Comparison of ENCODE assay signal across 37 cellular contexts in the genomic region with DNA sequence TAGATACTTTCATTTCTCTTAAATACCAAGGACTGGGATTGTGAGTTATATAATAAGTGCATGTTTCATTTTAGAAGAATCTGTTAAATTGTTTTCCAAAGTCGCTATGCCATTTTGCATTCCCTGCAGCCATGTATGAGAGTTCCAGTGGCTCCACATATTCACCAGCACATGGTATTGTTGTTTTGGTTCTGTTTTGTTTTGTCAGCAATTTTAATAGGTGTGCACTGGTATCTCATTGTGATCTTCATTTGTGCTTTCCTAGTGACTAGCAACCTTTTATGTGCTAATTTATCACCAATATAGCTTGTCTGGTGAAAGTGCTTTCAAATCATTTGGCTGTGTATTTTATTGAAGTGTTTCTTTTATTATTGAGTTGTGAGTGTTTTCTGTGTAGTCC.
"Had no signal": no experiment of that assay in that cellular context is flagged by ENCODE, and none has a peak within 500 bp of the region (broad histone marks: within the 10 kb centered on the region; RNA-seq: fewer than 3 reads in every experiment).

No MANE protein-coding gene starts in this region.

- H3K27me3 Mint-ChIP-seq: activated B cell treated with CpG ODN at 0.5 μM for 24 hours; activated CD4-positive, alpha-beta T cell treated with anti-CD3 and anti-CD28 coated beads, Interleukin-2, amount 10 ng/mL, durations not matched to agents 24 days and 14 days had no signal

- H3K9me3 ChIP-seq: adrenal gland, body of pancreas, breast epithelium had no signal

- H3K27ac ChIP-seq: adrenal gland, body of pancreas, brain microvascular endothelial cell, breast epithelium, VCaP had no signal

- H3K36me3 ChIP-seq: adrenal gland, brain microvascular endothelial cell, breast epithelium had no signal

- H3K9me3 Mint-ChIP-seq: activated B cell treated with CpG ODN at 0.5 μM for 24 hours; activated CD4-positive, alpha-beta memory T cell treated with anti-CD3 and anti-CD28 coated beads for 36 hours; activated CD4-positive, alpha-beta T cell treated with anti-CD3 and anti-CD28 coated beads, Interleukin-2, amount 10 ng/mL, durations not matched to agents 24 days and 14 days; activated CD8-positive, alpha-beta T cell treated with anti-CD3 and anti-CD28 coated beads for 36 hours; activated naive CD4-positive, alpha-beta T cell treated with anti-CD3 and anti-CD28 coated beads for 36 hours; activated naive CD4-positive, alpha-beta T cell treated with anti-CD3 and anti-CD28 coated beads, Interleukin-2, amount 50 U/mL, for 72 hours; activated naive CD8-positive, alpha-beta T cell treated with anti-CD3 and anti-CD28 coated beads for 36 hours; activated T-cell treated with anti-CD3 and anti-CD28 coated beads, Interleukin-2, amount 50 U/mL, for 4 hours; activated T-cell treated with anti-CD3 and anti-CD28 coated beads, Interleukin-2, amount 50 U/mL, for 72 hours; activated T-helper 1 cell treated with anti-CD3 and anti-CD28 coated beads, Interleukin-12 subunit alpha, Interleukin-12 subunit beta, Interleukin-2, Interleukin-4 antibody, amounts not matched to agents 30 ng/mL and 10 ng/mL and 1 ng/mL, durations not matched to agents 14 hours and 24 hours and 36 hours; activated T-helper 17 cell treated with anti-CD3 and anti-CD28 coated beads, Interleukin-2, amount 50 U/mL, for 72 hours; T-helper 1 cell treated with Interleukin-12 subunit alpha and Interleukin-12 subunit beta and Interleukin-4 antibody, amounts not matched to agents 30 μg/mL and 1 μg/mL, for 36 hours; T-helper 2 cell treated with Interferon-gamma antibody and Interleukin-4, amounts not matched to agents 5 μg/mL and 100 μg/mL, for 36 hours had no signal

- H3K27ac Mint-ChIP-seq: activated B cell treated with CpG ODN at 0.5 μM for 24 hours; activated CD4-positive, alpha-beta memory T cell treated with anti-CD3 and anti-CD28 coated beads for 36 hours; activated CD4-positive, alpha-beta T cell treated with anti-CD3 and anti-CD28 coated beads, Interleukin-2, amount 10 ng/mL, durations not matched to agents 24 days and 14 days; activated CD8-positive, alpha-beta T cell treated with anti-CD3 and anti-CD28 coated beads for 36 hours; activated naive CD4-positive, alpha-beta T cell treated with anti-CD3 and anti-CD28 coated beads for 36 hours; activated naive CD4-positive, alpha-beta T cell treated with anti-CD3 and anti-CD28 coated beads, Interleukin-2, amount 50 U/mL, for 72 hours; activated naive CD8-positive, alpha-beta T cell treated with anti-CD3 and anti-CD28 coated beads for 36 hours; activated T-cell treated with anti-CD3 and anti-CD28 coated beads, Interleukin-2, amount 50 U/mL, for 72 hours; activated T-helper 1 cell treated with anti-CD3 and anti-CD28 coated beads, Interleukin-12 subunit alpha, Interleukin-12 subunit beta, Interleukin-2, Interleukin-4 antibody, amounts not matched to agents 30 ng/mL and 10 ng/mL and 1 ng/mL, durations not matched to agents 14 hours and 24 hours and 36 hours; activated T-helper 17 cell treated with anti-CD3 and anti-CD28 coated beads, Interleukin-2, amount 50 U/mL, for 72 hours; T-helper 1 cell treated with Interleukin-12 subunit alpha and Interleukin-12 subunit beta and Interleukin-4 antibody, amounts not matched to agents 30 μg/mL and 1 μg/mL, for 36 hours; T-helper 2 cell treated with Interferon-gamma antibody and Interleukin-4, amounts not matched to agents 5 μg/mL and 100 μg/mL, for 36 hours had no signal

- H3K4me1 Mint-ChIP-seq: activated B cell treated with CpG ODN at 0.5 μM for 24 hours; activated CD4-positive, alpha-beta T cell treated with anti-CD3 and anti-CD28 coated beads, Interleukin-2, amount 10 ng/mL, durations not matched to agents 24 days and 14 days; activated T-helper 17 cell treated with anti-CD3 and anti-CD28 coated beads, Interleukin-2, amount 50 U/mL, for 72 hours had no signal

- H3K27me3 ChIP-seq: adrenal gland, body of pancreas, brain microvascular endothelial cell, breast epithelium had no signal

- H3K4me1 ChIP-seq: adrenal gland, body of pancreas, breast epithelium had no signal

- DNase-seq: activated B cell treated with CpG ODN at 0.5 μM for 24 hours; activated CD4-positive, alpha-beta memory T cell treated with anti-CD3 and anti-CD28 coated beads for 36 hours; activated CD4-positive, alpha-beta T cell treated with anti-CD3 and anti-CD28 coated beads for 4 hours; activated CD4-positive, alpha-beta T cell treated with anti-CD3 and anti-CD28 coated beads, Interleukin-2, amount 10 ng/mL, durations not matched to agents 24 days and 14 days; activated CD4-positive, alpha-beta T cell treated with anti-CD3 and anti-CD28 coated beads, Interleukin-2, amount 50 U/mL, for 1 hour; activated CD4-positive, alpha-beta T cell treated with anti-CD3 and anti-CD28 coated beads, Interleukin-2, amount 50 U/mL, for 4 hours; activated CD4-positive, CD25-positive, alpha-beta regulatory T cell treated with anti-CD3 and anti-CD28 coated beads, Interleukin-2, amount 50 U/mL, for 72 hours; activated CD8-positive, alpha-beta memory T cell treated with anti-CD3 and anti-CD28 coated beads, Interleukin-2, amount 50 U/mL, for 4 hours; activated CD8-positive, alpha-beta T cell treated with anti-CD3 and anti-CD28 coated beads for 36 hours; activated effector memory CD4-positive, alpha-beta T cell treated with anti-CD3 and anti-CD28 coated beads, Interleukin-2, amount 50 U/mL, for 16 hours; activated gamma-delta T cell treated with Interleukin-2 at 50 U/mL for 16 hours; activated naive CD4-positive, alpha-beta T cell; activated naive CD4-positive, alpha-beta T cell treated with anti-CD3 and anti-CD28 coated beads for 36 hours; activated naive CD4-positive, alpha-beta T cell treated with anti-CD3 and anti-CD28 coated beads, Interleukin-2, amount 50 U/mL, for 16 hours; activated naive CD8-positive, alpha-beta T cell treated with anti-CD3 and anti-CD28 coated beads for 36 hours; activated T-cell treated with anti-CD3 and anti-CD28 coated beads for 4 hours; activated T-cell treated with anti-CD3 and anti-CD28 coated beads, Interleukin-2, amount 50 U/mL, for 1 hour; activated T-cell treated with anti-CD3 and anti-CD28 coated beads, Interleukin-2, amount 50 U/mL, for 4 hours; activated T-cell treated with anti-CD3 and anti-CD28 coated beads, Interleukin-2, amount 50 U/mL, for 72 hours; adrenal gland; amniotic stem cell; aorta; body of pancreas; brain microvascular endothelial cell; central memory CD4-positive, alpha-beta T cell; T-helper 1 cell; T-helper 2 cell; T-helper 9 cell had no signal

- ATAC-seq: activated CD8-positive, alpha-beta T cell treated with anti-CD3 and anti-CD28 coated beads for 36 hours; activated naive CD4-positive, alpha-beta T cell treated with anti-CD3 and anti-CD28 coated beads, Interleukin-2, amount 50 U/mL, for 72 hours; activated T-cell treated with anti-CD3 and anti-CD28 coated beads, Interleukin-2, amount 50 U/mL, for 4 hours; activated T-cell treated with anti-CD3 and anti-CD28 coated beads, Interleukin-2, amount 50 U/mL, for 72 hours; activated T-helper 17 cell treated with anti-CD3 and anti-CD28 coated beads, Interleukin-2, amount 50 U/mL, for 72 hours; body of pancreas had no signal

- H3K4me3 Mint-ChIP-seq: activated B cell treated with CpG ODN at 0.5 μM for 24 hours; activated CD4-positive, alpha-beta memory T cell treated with anti-CD3 and anti-CD28 coated beads for 36 hours; activated CD4-positive, alpha-beta T cell treated with anti-CD3 and anti-CD28 coated beads, Interleukin-2, amount 10 ng/mL, durations not matched to agents 24 days and 14 days; activated CD8-positive, alpha-beta T cell treated with anti-CD3 and anti-CD28 coated beads for 36 hours; activated naive CD4-positive, alpha-beta T cell treated with anti-CD3 and anti-CD28 coated beads for 36 hours; activated naive CD8-positive, alpha-beta T cell treated with anti-CD3 and anti-CD28 coated beads for 36 hours; activated T-cell treated with anti-CD3 and anti-CD28 coated beads, Interleukin-2, amount 50 U/mL, for 4 hours; activated T-cell treated with anti-CD3 and anti-CD28 coated beads, Interleukin-2, amount 50 U/mL, for 72 hours; activated T-helper 1 cell treated with anti-CD3 and anti-CD28 coated beads, Interleukin-12 subunit alpha, Interleukin-12 subunit beta, Interleukin-2, Interleukin-4 antibody, amounts not matched to agents 30 ng/mL and 10 ng/mL and 1 ng/mL, durations not matched to agents 14 hours and 24 hours and 36 hours; activated T-helper 17 cell treated with anti-CD3 and anti-CD28 coated beads, Interleukin-2, amount 50 U/mL, for 72 hours; T-helper 1 cell treated with Interleukin-12 subunit alpha and Interleukin-12 subunit beta and Interleukin-4 antibody, amounts not matched to agents 30 μg/mL and 1 μg/mL, for 36 hours; T-helper 2 cell treated with Interferon-gamma antibody and Interleukin-4, amounts not matched to agents 5 μg/mL and 100 μg/mL, for 36 hours had no signal

- H3K4me3 ChIP-seq: adrenal gland, body of pancreas, breast epithelium had no signal

- FAIRE-seq: astrocyte, TTC549 had no signal

- H3K36me3 Mint-ChIP-seq: activated CD4-positive, alpha-beta memory T cell treated with anti-CD3 and anti-CD28 coated beads for 36 hours; activated naive CD4-positive, alpha-beta T cell treated with anti-CD3 and anti-CD28 coated beads, Interleukin-2, amount 50 U/mL, for 72 hours; activated naive CD8-positive, alpha-beta T cell treated with anti-CD3 and anti-CD28 coated beads for 36 hours had no signal
